In genomic region chr15:80982205-80982604, GRCh38 we compare ENCODE assay signal across 1 cellular context.
TF ChIP-seq lines count a peak whose summit lies in the region.

No MANE protein-coding gene starts in this region.

TF ChIP-seq in HCT116, 20 proteins besides CTCF, POLR2A, EP300 and RAD21 (continued from another document):
- TF ChIP-seq EZH2phosphoT487 (IDR thresholded peaks at IDR 0.05; ENCODE audit: borderline replicate concordance) (no peak), JUND (IDR thresholded peaks at IDR 0.05) (no peak), FOSL1 (IDR thresholded peaks at IDR 0.05; ENCODE audit: low read depth) (no peak), SP1 (IDR thresholded peaks at IDR 0.05; ENCODE audit: low read depth) (no peak), ELF1 (IDR thresholded peaks at IDR 0.05; ENCODE audit: borderline replicate concordance, low read depth) (no peak), MAX (IDR thresholded peaks at IDR 0.05) (no peak), ZFX (IDR thresholded peaks at IDR 0.05) (no peak), SIN3A (IDR thresholded peaks at IDR 0.05; ENCODE audit: low read depth) (no peak), EZH2 (IDR thresholded peaks at IDR 0.05) (no peak)
- TF ChIP-seq, protein P1, sequence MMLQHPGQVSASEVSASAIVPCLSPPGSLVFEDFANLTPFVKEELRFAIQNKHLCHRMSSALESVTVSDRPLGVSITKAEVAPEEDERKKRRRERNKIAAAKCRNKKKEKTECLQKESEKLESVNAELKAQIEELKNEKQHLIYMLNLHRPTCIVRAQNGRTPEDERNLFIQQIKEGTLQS (IDR thresholded peaks at IDR 0.05) = no peak
- TF ChIP-seq, protein P2, sequence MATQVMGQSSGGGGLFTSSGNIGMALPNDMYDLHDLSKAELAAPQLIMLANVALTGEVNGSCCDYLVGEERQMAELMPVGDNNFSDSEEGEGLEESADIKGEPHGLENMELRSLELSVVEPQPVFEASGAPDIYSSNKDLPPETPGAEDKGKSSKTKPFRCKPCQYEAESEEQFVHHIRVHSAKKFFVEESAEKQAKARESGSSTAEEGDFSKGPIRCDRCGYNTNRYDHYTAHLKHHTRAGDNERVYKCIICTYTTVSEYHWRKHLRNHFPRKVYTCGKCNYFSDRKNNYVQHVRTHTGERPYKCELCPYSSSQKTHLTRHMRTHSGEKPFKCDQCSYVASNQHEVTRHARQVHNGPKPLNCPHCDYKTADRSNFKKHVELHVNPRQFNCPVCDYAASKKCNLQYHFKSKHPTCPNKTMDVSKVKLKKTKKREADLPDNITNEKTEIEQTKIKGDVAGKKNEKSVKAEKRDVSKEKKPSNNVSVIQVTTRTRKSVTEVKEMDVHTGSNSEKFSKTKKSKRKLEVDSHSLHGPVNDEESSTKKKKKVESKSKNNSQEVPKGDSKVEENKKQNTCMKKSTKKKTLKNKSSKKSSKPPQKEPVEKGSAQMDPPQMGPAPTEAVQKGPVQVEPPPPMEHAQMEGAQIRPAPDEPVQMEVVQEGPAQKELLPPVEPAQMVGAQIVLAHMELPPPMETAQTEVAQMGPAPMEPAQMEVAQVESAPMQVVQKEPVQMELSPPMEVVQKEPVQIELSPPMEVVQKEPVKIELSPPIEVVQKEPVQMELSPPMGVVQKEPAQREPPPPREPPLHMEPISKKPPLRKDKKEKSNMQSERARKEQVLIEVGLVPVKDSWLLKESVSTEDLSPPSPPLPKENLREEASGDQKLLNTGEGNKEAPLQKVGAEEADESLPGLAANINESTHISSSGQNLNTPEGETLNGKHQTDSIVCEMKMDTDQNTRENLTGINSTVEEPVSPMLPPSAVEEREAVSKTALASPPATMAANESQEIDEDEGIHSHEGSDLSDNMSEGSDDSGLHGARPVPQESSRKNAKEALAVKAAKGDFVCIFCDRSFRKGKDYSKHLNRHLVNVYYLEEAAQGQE (IDR thresholded peaks at IDR 0.05; ENCODE audit: low read depth) = no peak
